1 cellular context compared by ENCODE assay signal in genomic region chr5:206927-207536, GRCh38.
TF ChIP-seq lines count a peak whose summit lies in the region.

No MANE protein-coding gene starts in this region.

TF ChIP-seq in K562, 482 proteins besides CTCF, POLR2A, EP300 and RAD21 (continued from another document):
- TF ChIP-seq, protein P1, sequence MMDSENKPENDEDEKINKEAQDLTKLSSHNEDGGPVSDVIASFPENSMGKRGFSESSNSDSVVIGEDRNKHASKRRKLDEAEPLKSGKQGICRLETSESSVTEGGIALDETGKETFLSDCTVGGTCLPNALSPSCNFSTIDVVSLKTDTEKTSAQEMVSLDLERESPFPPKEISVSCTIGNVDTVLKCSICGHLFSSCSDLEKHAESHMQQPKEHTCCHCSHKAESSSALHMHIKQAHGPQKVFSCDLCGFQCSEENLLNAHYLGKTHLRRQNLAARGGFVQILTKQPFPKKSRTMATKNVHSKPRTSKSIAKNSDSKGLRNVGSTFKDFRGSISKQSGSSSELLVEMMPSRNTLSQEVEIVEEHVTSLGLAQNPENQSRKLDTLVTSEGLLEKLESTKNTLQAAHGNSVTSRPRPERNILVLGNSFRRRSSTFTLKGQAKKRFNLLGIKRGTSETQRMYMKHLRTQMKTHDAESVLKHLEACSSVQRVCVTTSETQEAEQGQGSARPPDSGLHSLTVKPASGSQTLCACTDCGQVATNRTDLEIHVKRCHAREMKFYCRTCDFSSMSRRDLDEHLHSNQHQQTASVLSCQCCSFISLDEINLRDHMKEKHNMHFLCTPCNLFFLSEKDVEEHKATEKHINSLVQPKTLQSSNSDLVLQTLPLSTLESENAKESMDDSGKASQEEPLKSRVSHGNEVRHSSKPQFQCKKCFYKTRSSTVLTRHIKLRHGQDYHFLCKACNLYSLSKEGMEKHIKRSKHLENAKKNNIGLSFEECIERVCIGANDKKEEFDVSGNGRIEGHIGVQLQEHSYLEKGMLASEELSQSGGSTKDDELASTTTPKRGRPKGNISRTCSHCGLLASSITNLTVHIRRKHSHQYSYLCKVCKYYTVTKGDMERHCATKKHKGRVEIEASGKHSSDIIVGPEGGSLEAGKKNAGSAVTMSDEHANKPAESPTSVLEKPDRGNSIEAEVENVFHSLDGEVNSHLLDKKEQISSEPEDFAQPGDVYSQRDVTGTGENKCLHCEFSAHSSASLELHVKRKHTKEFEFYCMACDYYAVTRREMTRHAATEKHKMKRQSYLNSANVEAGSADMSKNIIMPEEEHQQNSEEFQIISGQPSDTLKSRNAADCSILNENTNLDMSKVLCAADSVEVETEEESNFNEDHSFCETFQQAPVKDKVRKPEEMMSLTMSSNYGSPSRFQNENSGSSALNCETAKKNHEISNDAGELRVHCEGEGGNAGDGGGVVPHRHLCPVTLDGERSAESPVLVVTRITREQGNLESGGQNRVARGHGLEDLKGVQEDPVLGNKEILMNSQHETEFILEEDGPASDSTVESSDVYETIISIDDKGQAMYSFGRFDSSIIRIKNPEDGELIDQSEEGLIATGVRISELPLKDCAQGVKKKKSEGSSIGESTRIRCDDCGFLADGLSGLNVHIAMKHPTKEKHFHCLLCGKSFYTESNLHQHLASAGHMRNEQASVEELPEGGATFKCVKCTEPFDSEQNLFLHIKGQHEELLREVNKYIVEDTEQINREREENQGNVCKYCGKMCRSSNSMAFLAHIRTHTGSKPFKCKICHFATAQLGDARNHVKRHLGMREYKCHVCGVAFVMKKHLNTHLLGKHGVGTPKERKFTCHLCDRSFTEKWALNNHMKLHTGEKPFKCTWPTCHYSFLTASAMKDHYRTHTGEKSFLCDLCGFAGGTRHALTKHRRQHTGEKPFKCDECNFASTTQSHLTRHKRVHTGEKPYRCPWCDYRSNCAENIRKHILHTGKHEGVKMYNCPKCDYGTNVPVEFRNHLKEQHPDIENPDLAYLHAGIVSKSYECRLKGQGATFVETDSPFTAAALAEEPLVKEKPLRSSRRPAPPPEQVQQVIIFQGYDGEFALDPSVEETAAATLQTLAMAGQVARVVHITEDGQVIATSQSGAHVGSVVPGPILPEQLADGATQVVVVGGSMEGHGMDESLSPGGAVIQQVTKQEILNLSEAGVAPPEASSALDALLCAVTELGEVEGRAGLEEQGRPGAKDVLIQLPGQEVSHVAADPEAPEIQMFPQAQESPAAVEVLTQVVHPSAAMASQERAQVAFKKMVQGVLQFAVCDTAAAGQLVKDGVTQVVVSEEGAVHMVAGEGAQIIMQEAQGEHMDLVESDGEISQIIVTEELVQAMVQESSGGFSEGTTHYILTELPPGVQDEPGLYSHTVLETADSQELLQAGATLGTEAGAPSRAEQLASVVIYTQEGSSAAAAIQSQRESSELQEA (IDR thresholded peaks at IDR 0.05; ENCODE audit: low read depth), result no peak
- TF ChIP-seq KLF16 (IDR thresholded peaks at IDR 0.05), result no peak
TF ChIP-seq in K562: peak in this region for 40.
